ENCODE assay signal across 1 cellular context in the genomic region with DNA sequence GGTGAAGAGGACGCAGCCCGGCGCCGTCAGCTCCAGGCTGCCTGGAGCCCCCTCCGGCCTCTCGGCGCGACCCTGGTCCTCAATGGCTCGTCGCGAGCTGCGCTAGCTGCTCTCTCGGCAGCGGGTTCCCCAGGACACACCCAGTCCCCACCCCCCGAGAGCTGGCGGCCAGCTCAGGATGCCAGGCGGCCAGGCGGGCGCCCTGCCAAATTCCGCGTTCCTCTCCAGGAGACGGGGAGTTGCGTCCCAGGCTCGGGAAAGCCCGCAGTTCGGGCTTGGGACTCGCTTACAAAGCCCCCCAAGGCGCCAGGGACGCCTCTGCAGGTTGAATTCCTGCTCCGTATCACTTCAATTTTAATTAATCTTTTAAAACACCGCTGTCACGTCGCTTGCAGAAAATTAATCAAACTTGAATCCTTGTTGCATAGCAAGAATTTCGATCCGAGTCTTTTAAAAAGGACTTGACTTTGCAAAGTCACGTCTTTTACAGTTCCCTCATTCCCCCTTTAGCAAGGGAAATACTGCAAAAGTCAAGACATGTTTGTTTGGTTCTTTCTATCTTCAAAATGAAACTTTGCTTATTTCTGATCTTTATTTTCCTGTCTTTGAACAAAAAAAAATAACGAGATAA.
TF ChIP-seq lines count a peak whose summit lies in the region.

No MANE protein-coding gene starts in this region.

TF ChIP-seq in HepG2, 621 proteins besides CTCF, POLR2A, EP300 and RAD21 (continued from another document and continues in another):
- TF ChIP-seq ZMAT3 (CRISPR knock-in tag; conservative IDR thresholded peaks at IDR 0.05) (no peak), PTBP1 (IDR thresholded peaks at IDR 0.05; ENCODE audit: low read depth, low read length, poor library complexity, severe bottlenecking) (no peak), ELK4 (CRISPR knock-in tag; IDR thresholded peaks at IDR 0.05; ENCODE audit: borderline replicate concordance) (no peak), TBX2 (CRISPR knock-in tag; IDR thresholded peaks at IDR 0.05; ENCODE audit: borderline replicate concordance) (no peak), EEA1 (CRISPR knock-in tag; IDR thresholded peaks at IDR 0.05; ENCODE audit: borderline replicate concordance) (no peak), BHLHE40 (IDR thresholded peaks at IDR 0.05; ENCODE audit: low read length) (peak; percentile 16; the same call in 1 of the 2 replicates), ZNF646 (CRISPR knock-in tag; IDR thresholded peaks at IDR 0.05) (no peak; the same call in 1 of the 2 replicates), ZNF24 (IDR thresholded peaks at IDR 0.05) (no peak), PLRG1 (conservative IDR thresholded peaks at IDR 0.05) (no peak), JDP2 (CRISPR knock-in tag; IDR thresholded peaks at IDR 0.05; ENCODE audit: borderline replicate concordance) (no peak), GATA4 (IDR thresholded peaks at IDR 0.05; ENCODE audit: borderline replicate concordance, low read depth) (no peak), GATAD1 (CRISPR knock-in tag; IDR thresholded peaks at IDR 0.05) (0 out of 2 replicates have a peak, but pooled peaks have one; percentile 18), SATB2 (CRISPR knock-in tag; IDR thresholded peaks at IDR 0.05) (no peak), SOX5 (CRISPR knock-in tag; IDR thresholded peaks at IDR 0.05; ENCODE audit: borderline replicate concordance) (peak; percentile 47; the same call in 1 of the 2 replicates), SP4 (CRISPR knock-in tag; IDR thresholded peaks at IDR 0.05) (no peak), ZNF557 (CRISPR knock-in tag; IDR thresholded peaks at IDR 0.05) (no peak), ARHGAP35 (CRISPR knock-in tag; IDR thresholded peaks at IDR 0.05; ENCODE audit: borderline replicate concordance) (no peak; the same call in 1 of the 2 replicates), ATM (IDR thresholded peaks at IDR 0.05; ENCODE audit: borderline replicate concordance) (no peak), MAFK (conservative IDR thresholded peaks at IDR 0.05 in 1 of 2, IDR thresholded peaks at IDR 0.05 in 1 of 2; ENCODE audit: low read length in 2 of 2) (no peak), HIC2 (CRISPR knock-in tag; IDR thresholded peaks at IDR 0.05; ENCODE audit: low read depth) (peak; percentile 92), HNF4A (CRISPR knock-in tag; IDR thresholded peaks at IDR 0.05) (peak; percentile 56), ZNF549 (CRISPR knock-in tag; IDR thresholded peaks at IDR 0.05) (no peak), TBX3 (IDR thresholded peaks at IDR 0.05; ENCODE audit: borderline replicate concordance) (no peak), ZNF383 (CRISPR knock-in tag; IDR thresholded peaks at IDR 0.05; ENCODE audit: borderline replicate concordance) (no peak), ZNF251 (CRISPR knock-in tag; IDR thresholded peaks at IDR 0.05) (no peak), ARNT (IDR thresholded peaks at IDR 0.05) (no peak), ZNF10 (CRISPR knock-in tag; IDR thresholded peaks at IDR 0.05; ENCODE audit: borderline replicate concordance, low read depth) (no peak), KDM6A (CRISPR knock-in tag; IDR thresholded peaks at IDR 0.05; ENCODE audit: low read depth) (no peak)
- TF ChIP-seq, protein P1, sequence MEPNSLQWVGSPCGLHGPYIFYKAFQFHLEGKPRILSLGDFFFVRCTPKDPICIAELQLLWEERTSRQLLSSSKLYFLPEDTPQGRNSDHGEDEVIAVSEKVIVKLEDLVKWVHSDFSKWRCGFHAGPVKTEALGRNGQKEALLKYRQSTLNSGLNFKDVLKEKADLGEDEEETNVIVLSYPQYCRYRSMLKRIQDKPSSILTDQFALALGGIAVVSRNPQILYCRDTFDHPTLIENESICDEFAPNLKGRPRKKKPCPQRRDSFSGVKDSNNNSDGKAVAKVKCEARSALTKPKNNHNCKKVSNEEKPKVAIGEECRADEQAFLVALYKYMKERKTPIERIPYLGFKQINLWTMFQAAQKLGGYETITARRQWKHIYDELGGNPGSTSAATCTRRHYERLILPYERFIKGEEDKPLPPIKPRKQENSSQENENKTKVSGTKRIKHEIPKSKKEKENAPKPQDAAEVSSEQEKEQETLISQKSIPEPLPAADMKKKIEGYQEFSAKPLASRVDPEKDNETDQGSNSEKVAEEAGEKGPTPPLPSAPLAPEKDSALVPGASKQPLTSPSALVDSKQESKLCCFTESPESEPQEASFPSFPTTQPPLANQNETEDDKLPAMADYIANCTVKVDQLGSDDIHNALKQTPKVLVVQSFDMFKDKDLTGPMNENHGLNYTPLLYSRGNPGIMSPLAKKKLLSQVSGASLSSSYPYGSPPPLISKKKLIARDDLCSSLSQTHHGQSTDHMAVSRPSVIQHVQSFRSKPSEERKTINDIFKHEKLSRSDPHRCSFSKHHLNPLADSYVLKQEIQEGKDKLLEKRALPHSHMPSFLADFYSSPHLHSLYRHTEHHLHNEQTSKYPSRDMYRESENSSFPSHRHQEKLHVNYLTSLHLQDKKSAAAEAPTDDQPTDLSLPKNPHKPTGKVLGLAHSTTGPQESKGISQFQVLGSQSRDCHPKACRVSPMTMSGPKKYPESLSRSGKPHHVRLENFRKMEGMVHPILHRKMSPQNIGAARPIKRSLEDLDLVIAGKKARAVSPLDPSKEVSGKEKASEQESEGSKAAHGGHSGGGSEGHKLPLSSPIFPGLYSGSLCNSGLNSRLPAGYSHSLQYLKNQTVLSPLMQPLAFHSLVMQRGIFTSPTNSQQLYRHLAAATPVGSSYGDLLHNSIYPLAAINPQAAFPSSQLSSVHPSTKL (CRISPR knock-in tag; IDR thresholded peaks at IDR 0.05), result peak; percentile 80
- TF ChIP-seq, protein P2, sequence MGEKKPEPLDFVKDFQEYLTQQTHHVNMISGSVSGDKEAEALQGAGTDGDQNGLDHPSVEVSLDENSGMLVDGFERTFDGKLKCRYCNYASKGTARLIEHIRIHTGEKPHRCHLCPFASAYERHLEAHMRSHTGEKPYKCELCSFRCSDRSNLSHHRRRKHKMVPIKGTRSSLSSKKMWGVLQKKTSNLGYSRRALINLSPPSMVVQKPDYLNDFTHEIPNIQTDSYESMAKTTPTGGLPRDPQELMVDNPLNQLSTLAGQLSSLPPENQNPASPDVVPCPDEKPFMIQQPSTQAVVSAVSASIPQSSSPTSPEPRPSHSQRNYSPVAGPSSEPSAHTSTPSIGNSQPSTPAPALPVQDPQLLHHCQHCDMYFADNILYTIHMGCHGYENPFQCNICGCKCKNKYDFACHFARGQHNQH (CRISPR knock-in tag; IDR thresholded peaks at IDR 0.05), result peak; percentile 74; the same call in 1 of the 2 replicates
- TF ChIP-seq, protein P3, sequence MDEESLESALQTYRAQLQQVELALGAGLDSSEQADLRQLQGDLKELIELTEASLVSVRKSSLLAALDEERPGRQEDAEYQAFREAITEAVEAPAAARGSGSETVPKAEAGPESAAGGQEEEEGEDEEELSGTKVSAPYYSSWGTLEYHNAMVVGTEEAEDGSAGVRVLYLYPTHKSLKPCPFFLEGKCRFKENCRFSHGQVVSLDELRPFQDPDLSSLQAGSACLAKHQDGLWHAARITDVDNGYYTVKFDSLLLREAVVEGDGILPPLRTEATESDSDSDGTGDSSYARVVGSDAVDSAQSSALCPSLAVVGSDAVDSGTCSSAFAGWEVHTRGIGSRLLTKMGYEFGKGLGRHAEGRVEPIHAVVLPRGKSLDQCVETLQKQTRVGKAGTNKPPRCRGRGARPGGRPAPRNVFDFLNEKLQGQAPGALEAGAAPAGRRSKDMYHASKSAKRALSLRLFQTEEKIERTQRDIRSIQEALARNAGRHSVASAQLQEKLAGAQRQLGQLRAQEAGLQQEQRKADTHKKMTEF (CRISPR knock-in tag; IDR thresholded peaks at IDR 0.05), result peak; percentile 73; the same call in 1 of the 2 replicates
- TF ChIP-seq, protein P4, sequence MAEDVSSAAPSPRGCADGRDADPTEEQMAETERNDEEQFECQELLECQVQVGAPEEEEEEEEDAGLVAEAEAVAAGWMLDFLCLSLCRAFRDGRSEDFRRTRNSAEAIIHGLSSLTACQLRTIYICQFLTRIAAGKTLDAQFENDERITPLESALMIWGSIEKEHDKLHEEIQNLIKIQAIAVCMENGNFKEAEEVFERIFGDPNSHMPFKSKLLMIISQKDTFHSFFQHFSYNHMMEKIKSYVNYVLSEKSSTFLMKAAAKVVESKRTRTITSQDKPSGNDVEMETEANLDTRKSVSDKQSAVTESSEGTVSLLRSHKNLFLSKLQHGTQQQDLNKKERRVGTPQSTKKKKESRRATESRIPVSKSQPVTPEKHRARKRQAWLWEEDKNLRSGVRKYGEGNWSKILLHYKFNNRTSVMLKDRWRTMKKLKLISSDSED (CRISPR knock-in tag; IDR thresholded peaks at IDR 0.05), result no peak
- TF ChIP-seq, protein P5, sequence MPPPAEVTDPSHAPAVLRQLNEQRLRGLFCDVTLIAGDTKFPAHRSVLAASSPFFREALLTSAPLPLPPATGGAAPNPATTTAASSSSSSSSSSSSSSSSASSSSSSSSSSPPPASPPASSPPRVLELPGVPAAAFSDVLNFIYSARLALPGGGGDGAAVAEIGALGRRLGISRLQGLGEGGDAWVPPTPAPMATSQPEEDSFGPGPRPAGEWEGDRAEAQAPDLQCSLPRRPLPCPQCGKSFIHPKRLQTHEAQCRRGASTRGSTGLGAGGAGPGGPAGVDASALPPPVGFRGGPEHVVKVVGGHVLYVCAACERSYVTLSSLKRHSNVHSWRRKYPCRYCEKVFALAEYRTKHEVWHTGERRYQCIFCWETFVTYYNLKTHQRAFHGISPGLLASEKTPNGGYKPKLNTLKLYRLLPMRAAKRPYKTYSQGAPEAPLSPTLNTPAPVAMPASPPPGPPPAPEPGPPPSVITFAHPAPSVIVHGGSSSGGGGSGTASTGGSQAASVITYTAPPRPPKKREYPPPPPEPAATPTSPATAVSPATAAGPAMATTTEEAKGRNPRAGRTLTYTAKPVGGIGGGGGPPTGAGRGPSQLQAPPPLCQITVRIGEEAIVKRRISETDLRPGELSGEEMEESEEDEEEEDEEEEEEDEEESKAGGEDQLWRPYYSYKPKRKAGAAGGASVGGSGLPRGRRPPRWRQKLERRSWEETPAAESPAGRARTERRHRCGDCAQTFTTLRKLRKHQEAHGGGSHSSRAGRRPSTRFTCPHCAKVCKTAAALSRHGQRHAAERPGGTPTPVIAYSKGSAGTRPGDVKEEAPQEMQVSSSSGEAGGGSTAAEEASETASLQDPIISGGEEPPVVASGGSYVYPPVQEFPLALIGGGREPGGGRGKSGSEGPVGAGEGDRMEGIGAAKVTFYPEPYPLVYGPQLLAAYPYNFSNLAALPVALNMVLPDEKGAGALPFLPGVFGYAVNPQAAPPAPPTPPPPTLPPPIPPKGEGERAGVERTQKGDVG (CRISPR knock-in tag; IDR thresholded peaks at IDR 0.05; ENCODE audit: borderline replicate concordance), result no peak
